1 cellular context compared by ENCODE assay signal in genomic region chr1:39129514-39129913, GRCh38.
TF ChIP-seq lines count a peak whose summit lies in the region.

No MANE protein-coding gene starts in this region.

TF ChIP-seq in IMR-90, 13 proteins besides CTCF, POLR2A, EP300 and RAD21:
- no peak for TF ChIP-seq ELK1 (IDR thresholded peaks at IDR 0.05; ENCODE audit: borderline replicate concordance, low read depth, low read length)
- TF ChIP-seq SMC3 (IDR thresholded peaks at IDR 0.05; ENCODE audit: low read depth, low read length): peak; percentile 42; the same call in 1 of the 2 replicates
- no peak for TF ChIP-seq CHD1 (IDR thresholded peaks at IDR 0.05; ENCODE audit: low read depth, low read length)
- TF ChIP-seq MAZ (IDR thresholded peaks at IDR 0.05; ENCODE audit: borderline replicate concordance, low read depth, low read length): no peak
- TF ChIP-seq BHLHE40 (IDR thresholded peaks at IDR 0.05; ENCODE audit: low read depth, low read length): no peak
- TF ChIP-seq, protein P1, sequence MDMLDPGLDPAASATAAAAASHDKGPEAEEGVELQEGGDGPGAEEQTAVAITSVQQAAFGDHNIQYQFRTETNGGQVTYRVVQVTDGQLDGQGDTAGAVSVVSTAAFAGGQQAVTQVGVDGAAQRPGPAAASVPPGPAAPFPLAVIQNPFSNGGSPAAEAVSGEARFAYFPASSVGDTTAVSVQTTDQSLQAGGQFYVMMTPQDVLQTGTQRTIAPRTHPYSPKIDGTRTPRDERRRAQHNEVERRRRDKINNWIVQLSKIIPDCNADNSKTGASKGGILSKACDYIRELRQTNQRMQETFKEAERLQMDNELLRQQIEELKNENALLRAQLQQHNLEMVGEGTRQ (IDR thresholded peaks at IDR 0.05; ENCODE audit: low read depth, low read length): no peak
